In genomic region chr9:128635266-128636023, GRCh38 we compare ENCODE assay signal across 8 cellular contexts. TPM values are rescaled to one million over a fixed set of nuclear protein-coding genes. Genes with fewer than 3 reads are reported as not detected.
DNase-seq lines count a peak whose midpoint lies in the region; ATAC-seq and TF ChIP-seq lines count a peak whose summit lies in the region.

No MANE protein-coding gene starts in this region.

- H3K9ac ChIP-seq in mucosa of stomach (ENCODE audit: low read length): peak overlapping the region; percentile 63

- H3K9me2 ChIP-seq in PC-9 (ENCODE audit: insufficient read depth): no peaks in the 10 kb centered on the region

- peak overlapping the region; percentile 80 for H3K4me2 ChIP-seq in PC-9

- peaks cover 39% of the 10 kb centered on the region; the same call in 1 of the 2 replicates for H3F3A ChIP-seq in PC-9 (ENCODE audit: insufficient read depth, low read depth)

- no peaks in the 10 kb centered on the region for H4K20me1 ChIP-seq in PC-9 (ENCODE audit: insufficient read depth)

- CTCF ChIA-PET in PC-9 (lab: Charles Lee): interaction anchor here (0.5 to 0.6 kb wide), 5 partner anchors 13 to 331 kb away, joined by 3 to 5 read pairs (median 4); partner anchors contain the start of gene SET

- H3K27me3 ChIP-seq in PC-9 (ENCODE audit: insufficient read depth, low read depth) (no peaks in the 10 kb centered on the region), mucosa of stomach (ENCODE audit: control insufficient read depth, insufficient read depth, low read length) (no peaks in the 10 kb centered on the region)
- H3K27me3 ChIP-seq in effector memory CD4-positive, alpha-beta T cell (replicated peaks; ENCODE audit: control insufficient read depth, insufficient read depth, low read length, poor library complexity, severe bottlenecking): no peaks in the 10 kb centered on the region

- peak overlapping the region; percentile 5; the same call in 1 of the 2 replicates for H2AFZ ChIP-seq in PC-9

- no TSS peak for BruUV-seq in PC-9 (replicated peaks; lab: Mats Ljungman, UMichigan)

- intact Hi-C loops in PC-9 (cut with micrococcal nuclease; ENCODE audit: unreplicated experiment): loop anchor here (1.0 to 5.0 kb wide), 10 partner anchors 21 to 392 kb away; partner anchors contain the start of genes DYNC2I2, ENDOG, SET and SH3GLB2

- H3K4me3 ChIP-seq in PC-9: peak overlapping the region; percentile 50
- no peak overlapping the region for H3K4me3 ChIP-seq in epithelial cell of esophagus (ENCODE audit: low read length)
- H3K4me3 ChIP-seq in mucosa of stomach (ENCODE audit: low read length): peak overlapping the region; percentile 9
- H3K4me3 ChIP-seq in effector memory CD4-positive, alpha-beta T cell (ENCODE audit: insufficient read depth, low read depth, low read length, poor library complexity, severe bottlenecking): no peak overlapping the region

- H3K4me1 ChIP-seq in PC-9 (replicated peaks; ENCODE audit: insufficient read depth) (peaks cover 32% of the 10 kb centered on the region), mucosa of stomach (ENCODE audit: control insufficient read depth, insufficient read depth, low read length) (peaks cover 34% of the 10 kb centered on the region)
- no peaks in the 10 kb centered on the region for H3K4me1 ChIP-seq in effector memory CD4-positive, alpha-beta T cell (ENCODE audit: control insufficient read depth, insufficient read depth, low read length, poor library complexity, severe bottlenecking)

- peak overlapping the region; percentile 67 for H3K27ac ChIP-seq in 22Rv1
- H3K27ac ChIP-seq in PC-9: peak overlapping the region; percentile 93
- no peak overlapping the region for H3K27ac ChIP-seq in effector memory CD4-positive, alpha-beta T cell (ENCODE audit: insufficient read depth, low read length, poor library complexity, severe bottlenecking)

- DNase-seq in H4 (ENCODE audit: low spot score) (peak; percentile 95), PC-9 (peak; percentile 95 to 100), epithelial cell of esophagus (ENCODE audit: low read depth) (peak; percentile 97)
- no peak for DNase-seq in activated CD4-positive, alpha-beta T cell treated with anti-CD3 and anti-CD28 coated beads, Interleukin-2, amount 50 U/mL, for 4 hours
- no peak for DNase-seq in effector memory CD4-positive, alpha-beta T cell

- POLR2A ChIA-PET in PC-9 (lab: Charles Lee; ENCODE audit: unreplicated experiment): interaction anchor here (0.5 to 2.0 kb wide), 13 partner anchors 49 to 1138 kb away, joined by 3 to 21 read pairs (median 4); partner anchors contain the start of genes ENDOG and SET

- TF ChIP-seq CTCF in 22Rv1 (IDR thresholded peaks at IDR 0.05) (peak; percentile 42), PC-9 (conservative IDR thresholded peaks at IDR 0.05) (peak; percentile 92), epithelial cell of esophagus (IDR thresholded peaks at IDR 0.05; ENCODE audit: insufficient read depth, low read depth, low read length, missing control alignments) (peak; percentile 83)

- H3K9me3 ChIP-seq in PC-9 (ENCODE audit: insufficient read depth, low read depth) (no peaks in the 10 kb centered on the region), mucosa of stomach (ENCODE audit: control insufficient read depth, low read length) (no peaks in the 10 kb centered on the region)
- no peaks in the 10 kb centered on the region for H3K9me3 ChIP-seq in effector memory CD4-positive, alpha-beta T cell (ENCODE audit: control insufficient read depth, low read length)

- peaks cover 18% of the 10 kb centered on the region for H3K36me3 ChIP-seq in PC-9 (ENCODE audit: low read depth)
- peaks cover 14% of the 10 kb centered on the region for H3K36me3 ChIP-seq in mucosa of stomach (ENCODE audit: control insufficient read depth, insufficient read depth, low read length)
- H3K36me3 ChIP-seq in effector memory CD4-positive, alpha-beta T cell (ENCODE audit: control insufficient read depth, insufficient read depth, low read length): peaks cover 38% of the 10 kb centered on the region

- H3K79me2 ChIP-seq in PC-9 (ENCODE audit: low read depth): no peaks in the 10 kb centered on the region

- no peak for ATAC-seq in GM21576 (IDR thresholded peaks at IDR 0.05; ENCODE audit: unreplicated experiment)

RNA-seq across cellular contexts. Expression of gene DYNC2I2, which starts 21.2 kb away (rescaled TPM):
- 56.9 and 69.0 TPM in 2 replicates for total RNA-seq in H4 (2014; rRNA removed; shearing (Covaris generic))
- total RNA-seq in PC-9 (2021): 225 and 263 TPM in 2 replicates

RNA-seq across cellular contexts. Expression of gene SET, which starts 53.6 kb away (rescaled TPM):
- total RNA-seq in H4 (2014; rRNA removed; shearing (Covaris generic)): 568 and 655 TPM in 2 replicates
- 539 and 738 TPM in 2 replicates for total RNA-seq in PC-9 (2021)

Comparison
In these comparisons a context has a peak if more than half of its experiments do, and no peak if none do; other contexts are left out.
1. CTCF ChIP-seq: peak in every context shown above with its lines; median percentile 92 in PC-9; 83 in epithelial cell of esophagus; 42 in 22Rv1.
2. DNase-seq: peak in H4 (single experiment), PC-9 (2 of 2) and epithelial cell of esophagus (single experiment); none in activated CD4-positive, alpha-beta T cell treated with anti-CD3 and anti-CD28 coated beads, Interleukin-2, amount 50 U/mL, for 4 hours (0 of 2) and effector memory CD4-positive, alpha-beta T cell (0 of 3).
3. H3K4me3 ChIP-seq: peak in PC-9 (single experiment) and mucosa of stomach (single experiment); none in epithelial cell of esophagus (single experiment) and effector memory CD4-positive, alpha-beta T cell (single experiment).